Comparison of ENCODE assay signal across 8 cellular contexts in genomic region chr1:167936068-167936929, GRCh38. TPM values are rescaled to one million over a fixed set of nuclear protein-coding genes. Genes with fewer than 3 reads are reported as not detected.
DNase-seq lines count a peak whose midpoint lies in the region; ATAC-seq and TF ChIP-seq lines count a peak whose summit lies in the region.

Gene DCAF6 (plus strand): TSS chr1:167936683. CDS start chr1:167936912, 229 bp downstream.

- H3K27me3 ChIP-seq in KMS-11 (ENCODE audit: insufficient read depth, low read depth), result no peaks in the 10 kb centered on the region
- no peaks in the 10 kb centered on the region for H3K27me3 ChIP-seq in Peyer's patch
- no peaks in the 10 kb centered on the region for H3K27me3 ChIP-seq in muscle layer of colon (ENCODE audit: control insufficient read depth in 1 of 2, insufficient read depth in 2 of 2, low read length in 2 of 2)

- TF ChIP-seq POLR2A in Peyer's patch (IDR thresholded peaks at IDR 0.05), result peak; percentile 94 to 98

- H3K79me2 ChIP-seq in KMS-11 (ENCODE audit: insufficient read depth, low read depth), result peaks cover 66% of the 10 kb centered on the region

- H3K9me3 ChIP-seq in Peyer's patch (no peaks in the 10 kb centered on the region), muscle layer of colon (ENCODE audit: low read length) (no peaks in the 10 kb centered on the region)

- H2AFZ ChIP-seq in KMS-11 (ENCODE audit: low read depth), result peak within 1 kb of the TSS; percentile 70

- DNase-seq in DMS53 treated with DMSO at 0.1 percent for 48 hours (lab: John Stamatoyannopoulos, UW; ENCODE audit: unreplicated experiment) (peak; percentile 98), Peyer's patch (peak; percentile 97 to 98 (median 98))
- DNase-seq in activated T-cell treated with anti-CD3 and anti-CD28 coated beads, Interleukin-2, amount 50 U/mL, for 48 hours, result peak; percentile 93 to 97
- peak; percentile 85 for DNase-seq in stimulated activated CD8-positive, alpha-beta memory T cell treated with anti-CD3 and anti-CD28 coated beads, Interleukin-7, amount 100 ng/mL, for 24 hours (ENCODE audit: low read depth)

- peaks cover 55% of the 10 kb centered on the region for H3K4me1 ChIP-seq in KMS-11 (ENCODE audit: low read depth, poor library complexity, severe bottlenecking)
- H3K4me1 ChIP-seq in Peyer's patch, result peaks cover 0 to 26% (median 0%) of the 10 kb centered on the region in 4 donors
- peaks cover 26% of the 10 kb centered on the region for H3K4me1 ChIP-seq in muscle layer of colon (ENCODE audit: insufficient read depth, low read length)

- peak within 1 kb of the TSS; percentile 91 for H3K9ac ChIP-seq in KMS-11
- H3K9ac ChIP-seq in muscle layer of colon (ENCODE audit: low read length), result peak within 1 kb of the TSS; percentile 93

- H3K4me3 ChIP-seq in KMS-11 (IDR thresholded peaks at IDR 0.05; ENCODE audit: insufficient read depth, low read depth, low read length) (peak within 1 kb of the TSS; percentile 97), Peyer's patch (peak within 1 kb of the TSS; percentile 64 to 86 (median 84)), muscle layer of colon (ENCODE audit: low read depth in 1 of 2, low read length in 2 of 2) (peak within 1 kb of the TSS; percentile 90 to 92)

- no peaks in the 10 kb centered on the region for H4K20me1 ChIP-seq in KMS-11 (ENCODE audit: insufficient read depth)

- H3K36me3 ChIP-seq in KMS-11 (ENCODE audit: insufficient read depth), result no peaks in the 10 kb centered on the region
- no peaks in the 10 kb centered on the region for H3K36me3 ChIP-seq in Peyer's patch
- H3K36me3 ChIP-seq in muscle layer of colon (ENCODE audit: insufficient read depth, low read length), result no peaks in the 10 kb centered on the region

- no peak for TF ChIP-seq CTCF in KMS-11 (conservative IDR thresholded peaks at IDR 0.05; ENCODE audit: low read depth, low read length)
- TF ChIP-seq CTCF in Peyer's patch (IDR thresholded peaks at IDR 0.05), result peak in 1 of 6 experiments; percentile 20

- H3K4me2 ChIP-seq in KMS-11, result peak within 1 kb of the TSS; percentile 80

- ATAC-seq in GM21737 (IDR thresholded peaks at IDR 0.05; ENCODE audit: unreplicated experiment) (peak; percentile 66), esophagus mucosa (peak; percentile 96)

- H3K27ac ChIP-seq in KMS-11 (peak within 1 kb of the TSS; percentile 91), Peyer's patch (peak within 1 kb of the TSS; percentile 89 to 98 (median 96)), muscle layer of colon (ENCODE audit: low read depth, low read length) (peak within 1 kb of the TSS; percentile 98)

RNA-seq across cellular contexts. Expression of gene DCAF6, which starts in this region (rescaled TPM):
- 100 to 1,000 TPM; 106 to 139 (median 114) TPM for total RNA-seq in Peyer's patch
- 32.4 TPM for total RNA-seq in esophagus mucosa

Comparison
In these comparisons a context has a peak if more than half of its experiments do, and no peak if none do; other contexts are left out.
1. Peak in every context shown above with its lines: DNase-seq, ATAC-seq, H3K4me3 ChIP-seq and H3K27ac ChIP-seq.